Comparison of ENCODE assay signal across 2 cellular contexts in the genomic region with DNA sequence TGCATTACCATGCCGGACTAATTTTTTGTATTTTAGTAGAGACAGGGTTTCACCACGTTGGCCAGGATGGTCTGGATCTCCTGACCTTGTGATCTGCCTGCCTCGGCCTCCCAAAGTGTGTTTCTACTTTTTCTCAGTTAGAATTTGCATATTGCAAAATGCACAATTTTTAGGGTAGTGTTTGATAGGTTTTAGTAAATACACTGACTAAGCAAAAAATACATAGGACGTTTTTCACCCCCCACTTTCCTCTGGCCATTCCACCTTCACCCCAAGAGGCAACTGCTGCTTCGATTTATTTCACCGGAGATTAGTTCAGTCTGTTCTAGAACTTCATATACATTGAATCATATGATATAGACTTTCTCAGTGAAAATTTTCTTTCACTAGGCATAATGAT.
TF ChIP-seq lines count a peak whose summit lies in the region.

No MANE protein-coding gene starts in this region.

TF ChIP-seq in GM23338, 12 proteins besides CTCF, POLR2A, EP300 and RAD21 (continued from another document and continues in another):
- TF ChIP-seq, protein P1, sequence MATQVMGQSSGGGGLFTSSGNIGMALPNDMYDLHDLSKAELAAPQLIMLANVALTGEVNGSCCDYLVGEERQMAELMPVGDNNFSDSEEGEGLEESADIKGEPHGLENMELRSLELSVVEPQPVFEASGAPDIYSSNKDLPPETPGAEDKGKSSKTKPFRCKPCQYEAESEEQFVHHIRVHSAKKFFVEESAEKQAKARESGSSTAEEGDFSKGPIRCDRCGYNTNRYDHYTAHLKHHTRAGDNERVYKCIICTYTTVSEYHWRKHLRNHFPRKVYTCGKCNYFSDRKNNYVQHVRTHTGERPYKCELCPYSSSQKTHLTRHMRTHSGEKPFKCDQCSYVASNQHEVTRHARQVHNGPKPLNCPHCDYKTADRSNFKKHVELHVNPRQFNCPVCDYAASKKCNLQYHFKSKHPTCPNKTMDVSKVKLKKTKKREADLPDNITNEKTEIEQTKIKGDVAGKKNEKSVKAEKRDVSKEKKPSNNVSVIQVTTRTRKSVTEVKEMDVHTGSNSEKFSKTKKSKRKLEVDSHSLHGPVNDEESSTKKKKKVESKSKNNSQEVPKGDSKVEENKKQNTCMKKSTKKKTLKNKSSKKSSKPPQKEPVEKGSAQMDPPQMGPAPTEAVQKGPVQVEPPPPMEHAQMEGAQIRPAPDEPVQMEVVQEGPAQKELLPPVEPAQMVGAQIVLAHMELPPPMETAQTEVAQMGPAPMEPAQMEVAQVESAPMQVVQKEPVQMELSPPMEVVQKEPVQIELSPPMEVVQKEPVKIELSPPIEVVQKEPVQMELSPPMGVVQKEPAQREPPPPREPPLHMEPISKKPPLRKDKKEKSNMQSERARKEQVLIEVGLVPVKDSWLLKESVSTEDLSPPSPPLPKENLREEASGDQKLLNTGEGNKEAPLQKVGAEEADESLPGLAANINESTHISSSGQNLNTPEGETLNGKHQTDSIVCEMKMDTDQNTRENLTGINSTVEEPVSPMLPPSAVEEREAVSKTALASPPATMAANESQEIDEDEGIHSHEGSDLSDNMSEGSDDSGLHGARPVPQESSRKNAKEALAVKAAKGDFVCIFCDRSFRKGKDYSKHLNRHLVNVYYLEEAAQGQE (IDR thresholded peaks at IDR 0.05; ENCODE audit: unreplicated experiment): no peak
- no peak for TF ChIP-seq EZH2 (IDR thresholded peaks at IDR 0.05; ENCODE audit: low read depth, unreplicated experiment)
- no peak for TF ChIP-seq ZNF114 (CRISPR knock-in tag; IDR thresholded peaks at IDR 0.05)
- TF ChIP-seq, protein P2, sequence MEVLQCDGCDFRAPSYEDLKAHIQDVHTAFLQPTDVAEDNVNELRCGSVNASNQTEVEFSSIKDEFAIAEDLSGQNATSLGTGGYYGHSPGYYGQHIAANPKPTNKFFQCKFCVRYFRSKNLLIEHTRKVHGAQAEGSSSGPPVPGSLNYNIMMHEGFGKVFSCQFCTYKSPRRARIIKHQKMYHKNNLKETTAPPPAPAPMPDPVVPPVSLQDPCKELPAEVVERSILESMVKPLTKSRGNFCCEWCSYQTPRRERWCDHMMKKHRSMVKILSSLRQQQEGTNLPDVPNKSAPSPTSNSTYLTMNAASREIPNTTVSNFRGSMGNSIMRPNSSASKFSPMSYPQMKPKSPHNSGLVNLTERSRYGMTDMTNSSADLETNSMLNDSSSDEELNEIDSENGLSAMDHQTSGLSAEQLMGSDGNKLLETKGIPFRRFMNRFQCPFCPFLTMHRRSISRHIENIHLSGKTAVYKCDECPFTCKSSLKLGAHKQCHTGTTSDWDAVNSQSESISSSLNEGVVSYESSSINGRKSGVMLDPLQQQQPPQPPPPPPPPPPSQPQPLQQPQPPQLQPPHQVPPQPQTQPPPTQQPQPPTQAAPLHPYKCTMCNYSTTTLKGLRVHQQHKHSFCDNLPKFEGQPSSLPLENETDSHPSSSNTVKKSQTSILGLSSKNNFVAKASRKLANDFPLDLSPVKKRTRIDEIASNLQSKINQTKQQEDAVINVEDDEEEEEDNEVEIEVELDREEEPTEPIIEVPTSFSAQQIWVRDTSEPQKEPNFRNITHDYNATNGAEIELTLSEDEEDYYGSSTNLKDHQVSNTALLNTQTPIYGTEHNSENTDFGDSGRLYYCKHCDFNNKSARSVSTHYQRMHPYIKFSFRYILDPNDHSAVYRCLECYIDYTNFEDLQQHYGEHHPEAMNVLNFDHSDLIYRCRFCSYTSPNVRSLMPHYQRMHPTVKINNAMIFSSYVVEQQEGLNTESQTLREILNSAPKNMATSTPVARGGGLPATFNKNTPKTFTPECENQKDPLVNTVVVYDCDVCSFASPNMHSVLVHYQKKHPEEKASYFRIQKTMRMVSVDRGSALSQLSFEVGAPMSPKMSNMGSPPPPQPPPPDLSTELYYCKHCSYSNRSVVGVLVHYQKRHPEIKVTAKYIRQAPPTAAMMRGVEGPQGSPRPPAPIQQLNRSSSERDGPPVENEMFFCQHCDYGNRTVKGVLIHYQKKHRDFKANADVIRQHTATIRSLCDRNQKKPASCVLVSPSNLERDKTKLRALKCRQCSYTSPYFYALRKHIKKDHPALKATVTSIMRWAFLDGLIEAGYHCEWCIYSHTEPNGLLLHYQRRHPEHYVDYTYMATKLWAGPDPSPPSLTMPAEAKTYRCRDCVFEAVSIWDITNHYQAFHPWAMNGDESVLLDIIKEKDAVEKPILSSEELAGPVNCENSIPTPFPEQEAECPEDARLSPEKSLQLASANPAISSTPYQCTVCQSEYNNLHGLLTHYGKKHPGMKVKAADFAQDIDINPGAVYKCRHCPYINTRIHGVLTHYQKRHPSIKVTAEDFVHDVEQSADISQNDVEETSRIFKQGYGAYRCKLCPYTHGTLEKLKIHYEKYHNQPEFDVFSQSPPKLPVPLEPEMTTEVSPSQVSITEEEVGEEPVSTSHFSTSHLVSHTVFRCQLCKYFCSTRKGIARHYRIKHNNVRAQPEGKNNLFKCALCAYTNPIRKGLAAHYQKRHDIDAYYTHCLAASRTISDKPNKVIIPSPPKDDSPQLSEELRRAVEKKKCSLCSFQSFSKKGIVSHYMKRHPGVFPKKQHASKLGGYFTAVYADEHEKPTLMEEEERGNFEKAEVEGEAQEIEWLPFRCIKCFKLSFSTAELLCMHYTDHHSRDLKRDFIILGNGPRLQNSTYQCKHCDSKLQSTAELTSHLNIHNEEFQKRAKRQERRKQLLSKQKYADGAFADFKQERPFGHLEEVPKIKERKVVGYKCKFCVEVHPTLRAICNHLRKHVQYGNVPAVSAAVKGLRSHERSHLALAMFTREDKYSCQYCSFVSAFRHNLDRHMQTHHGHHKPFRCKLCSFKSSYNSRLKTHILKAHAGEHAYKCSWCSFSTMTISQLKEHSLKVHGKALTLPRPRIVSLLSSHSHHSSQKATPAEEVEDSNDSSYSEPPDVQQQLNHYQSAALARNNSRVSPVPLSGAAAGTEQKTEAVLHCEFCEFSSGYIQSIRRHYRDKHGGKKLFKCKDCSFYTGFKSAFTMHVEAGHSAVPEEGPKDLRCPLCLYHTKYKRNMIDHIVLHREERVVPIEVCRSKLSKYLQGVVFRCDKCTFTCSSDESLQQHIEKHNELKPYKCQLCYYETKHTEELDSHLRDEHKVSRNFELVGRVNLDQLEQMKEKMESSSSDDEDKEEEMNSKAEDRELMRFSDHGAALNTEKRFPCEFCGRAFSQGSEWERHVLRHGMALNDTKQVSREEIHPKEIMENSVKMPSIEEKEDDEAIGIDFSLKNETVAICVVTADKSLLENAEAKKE (CRISPR knock-in tag; IDR thresholded peaks at IDR 0.05): no peak
- no peak for TF ChIP-seq CREB1 (CRISPR knock-in tag; IDR thresholded peaks at IDR 0.05; ENCODE audit: low read depth)
- TF ChIP-seq POLR2AphosphoS5 (IDR thresholded peaks at IDR 0.05; ENCODE audit: low read depth): no peak
- no peak for TF ChIP-seq JUNB (IDR thresholded peaks at IDR 0.05; ENCODE audit: unreplicated experiment)
- TF ChIP-seq NANOG (IDR thresholded peaks at IDR 0.05; ENCODE audit: borderline replicate concordance): no peak
- TF ChIP-seq, protein P3, sequence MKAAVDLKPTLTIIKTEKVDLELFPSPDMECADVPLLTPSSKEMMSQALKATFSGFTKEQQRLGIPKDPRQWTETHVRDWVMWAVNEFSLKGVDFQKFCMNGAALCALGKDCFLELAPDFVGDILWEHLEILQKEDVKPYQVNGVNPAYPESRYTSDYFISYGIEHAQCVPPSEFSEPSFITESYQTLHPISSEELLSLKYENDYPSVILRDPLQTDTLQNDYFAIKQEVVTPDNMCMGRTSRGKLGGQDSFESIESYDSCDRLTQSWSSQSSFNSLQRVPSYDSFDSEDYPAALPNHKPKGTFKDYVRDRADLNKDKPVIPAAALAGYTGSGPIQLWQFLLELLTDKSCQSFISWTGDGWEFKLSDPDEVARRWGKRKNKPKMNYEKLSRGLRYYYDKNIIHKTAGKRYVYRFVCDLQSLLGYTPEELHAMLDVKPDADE (IDR thresholded peaks at IDR 0.05): no peak
- TF ChIP-seq EZH2phosphoT487 (IDR thresholded peaks at IDR 0.05; ENCODE audit: unreplicated experiment): no peak

TF ChIP-seq in K562, 482 proteins besides CTCF, POLR2A, EP300 and RAD21 (continued from another document):
- TF ChIP-seq STAT5A (IDR thresholded peaks at IDR 0.05; ENCODE audit: borderline replicate concordance, low read length) (no peak), ZKSCAN1 (IDR thresholded peaks at IDR 0.05; ENCODE audit: low read depth, low read length) (no peak), C11orf30 (IDR thresholded peaks at IDR 0.05; ENCODE audit: low read depth) (peak; percentile 52; the same call in 1 of the 2 replicates), MAFF (IDR thresholded peaks at IDR 0.05; ENCODE audit: low read length) (peak; percentile 44)
